Comparison of ENCODE assay signal across 8 cellular contexts in the genomic region with DNA sequence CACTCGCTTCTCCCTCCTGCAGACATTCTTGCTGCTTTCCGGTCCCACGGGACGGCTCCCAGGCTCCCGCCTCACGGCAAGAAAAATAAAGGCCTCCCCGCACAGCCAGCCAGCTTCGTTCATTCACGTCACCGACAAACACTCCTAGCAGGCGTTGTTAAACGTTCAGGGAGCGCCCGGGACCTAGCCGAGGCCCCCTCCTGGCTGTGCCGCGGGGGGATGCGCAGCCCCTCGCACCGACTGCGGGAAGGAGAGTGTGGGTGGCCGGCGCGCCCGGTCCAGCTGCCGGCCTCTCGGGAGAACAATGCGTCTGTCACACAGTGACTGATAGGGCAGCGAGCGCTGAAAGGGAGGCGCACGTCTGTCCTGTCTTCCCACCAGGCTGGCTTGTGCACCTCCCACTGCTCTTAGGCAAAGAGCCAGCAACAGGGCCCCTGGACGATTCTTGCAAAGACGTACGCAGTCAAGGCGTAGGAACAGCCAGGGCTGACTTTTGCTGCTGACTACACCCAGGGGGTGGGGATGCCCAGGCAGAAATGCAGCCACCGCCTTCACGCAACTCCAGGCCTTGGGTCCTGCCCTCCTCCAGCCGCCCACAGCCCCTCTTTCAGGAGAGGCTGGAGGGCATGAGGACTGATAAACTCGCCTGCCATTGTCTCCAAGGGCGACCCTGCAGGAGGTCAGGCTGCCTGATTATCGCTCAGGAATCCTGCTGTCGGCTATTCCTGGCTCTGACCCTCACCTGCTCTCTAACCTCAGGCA.
A peak's percentile ranks its signal among the peaks of the same experiment; 100 is the strongest.
DNase-seq lines count a peak whose midpoint lies in the region; ATAC-seq and TF ChIP-seq lines count a peak whose summit lies in the region.

No MANE protein-coding gene starts in this region.

- H3K4me1 Mint-ChIP-seq in chondrocyte (ENCODE audit: low read depth): peaks cover 61% of the 10 kb centered on the region
- peaks cover 0 to 3% of the 10 kb centered on the region in 2 donors for H3K4me1 Mint-ChIP-seq in stimulated activated naive B cell treated with anti-CD40 and anti-IgM and Interleukin-4, amounts not matched to agents 10 μg/mL and 1 μg/mL and 100 μg/mL, for 72 hours

- H3K27me3 Mint-ChIP-seq in chondrocyte (ENCODE audit: low read depth): no peaks in the 10 kb centered on the region
- peaks cover 30 to 39% of the 10 kb centered on the region in 2 donors for H3K27me3 Mint-ChIP-seq in stimulated activated naive B cell treated with anti-CD40 and anti-IgM and Interleukin-4, amounts not matched to agents 10 μg/mL and 1 μg/mL and 100 μg/mL, for 72 hours

- no peaks in the 10 kb centered on the region for H3K9me3 Mint-ChIP-seq in chondrocyte (ENCODE audit: low read depth)
- H3K9me3 Mint-ChIP-seq in stimulated activated naive B cell treated with anti-CD40 and anti-IgM and Interleukin-4, amounts not matched to agents 10 μg/mL and 1 μg/mL and 100 μg/mL, for 72 hours: peaks cover 0 to 1% of the 10 kb centered on the region in 2 donors

- H3K4me3 Mint-ChIP-seq in chondrocyte (ENCODE audit: unreplicated experiment): peak overlapping the region; percentile 62
- peak overlapping the region; percentile 52 to 74 for H3K4me3 Mint-ChIP-seq in stimulated activated naive B cell treated with anti-CD40 and anti-IgM and Interleukin-4, amounts not matched to agents 10 μg/mL and 1 μg/mL and 100 μg/mL, for 72 hours

- peak overlapping the region; percentile 91 for H3K27ac Mint-ChIP-seq in chondrocyte (ENCODE audit: unreplicated experiment)
- no peak overlapping the region for H3K27ac Mint-ChIP-seq in stimulated activated naive B cell treated with anti-CD40 and anti-IgM and Interleukin-4, amounts not matched to agents 10 μg/mL and 1 μg/mL and 100 μg/mL, for 72 hours

- H3K36me3 Mint-ChIP-seq in chondrocyte (ENCODE audit: low read depth): peaks cover 2% of the 10 kb centered on the region
- H3K36me3 Mint-ChIP-seq in stimulated activated naive B cell treated with anti-CD40 and anti-IgM and Interleukin-4, amounts not matched to agents 10 μg/mL and 1 μg/mL and 100 μg/mL, for 72 hours: peaks cover 0 to 2% of the 10 kb centered on the region in 2 donors

- ATAC-seq in stimulated activated naive B cell treated with anti-CD40 and anti-IgM and Interleukin-4, amounts not matched to agents 10 μg/mL and 1 μg/mL and 100 μg/mL, for 72 hours (replicated peaks): peak; percentile 60 to 64
- ATAC-seq in HG02970 (IDR thresholded peaks at IDR 0.05; ENCODE audit: low FRiP score, unreplicated experiment): no peak
- ATAC-seq in GM18870 (IDR thresholded peaks at IDR 0.05; ENCODE audit: unreplicated experiment): no peak

- DNase-seq in COR-L47 (lab: John Stamatoyannopoulos, UW) (peak; percentile 56), NCI-H2029 (lab: John Stamatoyannopoulos, UW) (peak; percentile 65), chondrocyte (ENCODE audit: low spot score) (peak; percentile 90), kidney tubule cell (ENCODE audit: low spot score) (peak; percentile 53)
- no peak for DNase-seq in stimulated activated naive B cell treated with anti-CD40 and anti-IgM and Interleukin-4, amounts not matched to agents 10 μg/mL and 1 μg/mL and 100 μg/mL, for 72 hours
- no peak for DNase-seq in activated naive CD4-positive, alpha-beta T cell treated with anti-CD3 and anti-CD28 coated beads, Interleukin-2, amount 50 U/mL, for 16 hours

- TF ChIP-seq CTCF in chondrocyte (IDR thresholded peaks at IDR 0.05): peak; percentile 41

Comparison
In these comparisons a context has a peak if more than half of its experiments do, and no peak if none do; other contexts are left out.
1. DNase-seq: peak in COR-L47 (single experiment), NCI-H2029 (single experiment), chondrocyte (single experiment) and kidney tubule cell (single experiment); none in stimulated activated naive B cell treated with anti-CD40 and anti-IgM and Interleukin-4, amounts not matched to agents 10 μg/mL and 1 μg/mL and 100 μg/mL, for 72 hours (single experiment) and activated naive CD4-positive, alpha-beta T cell treated with anti-CD3 and anti-CD28 coated beads, Interleukin-2, amount 50 U/mL, for 16 hours (single experiment).
2. ATAC-seq: peak in stimulated activated naive B cell treated with anti-CD40 and anti-IgM and Interleukin-4, amounts not matched to agents 10 μg/mL and 1 μg/mL and 100 μg/mL, for 72 hours (2 of 2); none in HG02970 (single experiment) and GM18870 (single experiment).